In the genomic region with DNA sequence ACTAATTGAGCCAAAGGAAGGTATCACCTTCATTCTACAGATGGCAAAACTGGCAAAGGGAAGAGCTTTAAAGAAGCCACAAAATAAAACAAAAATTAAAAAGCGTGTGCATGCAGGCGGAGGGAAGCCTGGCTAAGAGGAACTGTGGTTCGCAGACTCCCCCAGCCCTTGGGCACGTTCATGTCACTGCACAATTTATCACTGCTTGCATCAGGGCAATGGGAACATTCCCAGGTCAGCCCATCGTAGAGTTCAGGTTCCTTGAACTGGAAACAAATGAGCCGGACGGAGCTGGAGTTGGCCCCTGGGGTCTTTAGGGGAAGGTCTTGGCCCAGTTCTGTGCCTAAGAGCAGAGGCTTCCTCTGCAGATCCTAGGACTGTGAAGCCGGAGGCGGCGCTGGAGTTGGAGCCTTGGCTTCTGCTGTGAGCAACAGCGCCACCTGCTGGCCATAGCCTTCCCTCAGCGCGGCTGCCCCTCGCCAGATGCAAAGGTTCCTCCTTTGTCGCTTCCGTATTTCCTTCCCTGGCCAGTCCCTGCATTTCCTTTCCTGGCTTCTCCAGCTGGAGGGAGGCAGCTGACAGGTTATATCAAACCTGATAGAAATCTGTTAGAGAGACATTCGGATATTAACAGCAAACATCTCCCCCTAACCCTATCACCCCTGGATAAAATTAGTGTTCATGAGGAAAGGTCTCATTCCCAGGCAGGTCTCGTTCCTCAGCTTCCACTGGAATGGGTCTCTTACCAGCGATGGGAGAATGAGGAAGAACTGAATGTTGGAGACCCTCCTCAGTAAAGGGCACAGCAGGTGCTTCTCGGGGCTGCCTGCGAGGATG, we compare ENCODE assay signal across 8 cellular contexts.
DNase-seq lines count a peak whose midpoint lies in the region; ATAC-seq and TF ChIP-seq lines count a peak whose summit lies in the region.
"Not testable (repeated sequence)": the region's sequence is repeated elsewhere in the genome, so short reads cannot be mapped to it uniquely, and the experiment has no call there.

No MANE protein-coding gene starts in this region.

- H2BK5ac ChIP-seq in IMR-90 (ENCODE audit: low read depth, low read length, poor library complexity, severe bottlenecking): not testable (repeated sequence)

- not testable (repeated sequence) for H3K56ac ChIP-seq in IMR-90 (ENCODE audit: extremely low read depth, insufficient read depth, low read length)

- not testable (repeated sequence) for H3K9ac ChIP-seq in IMR-90 (ENCODE audit: low read depth, low read length)

- H3K23ac ChIP-seq in IMR-90 (ENCODE audit: low read depth, low read length): not testable (repeated sequence)

- in situ Hi-C loops in IMR-90 (cut with MboI; ENCODE audit: low sequenced_read_pairs): not testable (repeated sequence)

- not testable (repeated sequence) for H3K9me1 ChIP-seq in IMR-90 (ENCODE audit: insufficient read depth, low read length)

- CTCF ChIA-PET in IMR-90 (lab: Yijun Ruan, JAX): interaction anchor here (0.6 to 1.0 kb wide), 3 partner anchors 18 to 61 kb away, joined by 3 to 9 read pairs (median 3); no protein-coding TSS in a partner anchor

- H3K27ac ChIP-seq in IMR-90 (ENCODE audit: insufficient read depth, low read length); Peyer's patch: not testable (repeated sequence)

- ATAC-seq in GM21528 (IDR thresholded peaks at IDR 0.05; ENCODE audit: low FRiP score, unreplicated experiment): peak; percentile 71
- peak; percentile 95 for ATAC-seq in IMR-90 (ENCODE audit: low read depth)
- ATAC-seq in mucosa of descending colon: peak; percentile 98

- H3K18ac ChIP-seq in IMR-90 (ENCODE audit: low read depth, low read length): not testable (repeated sequence)

- not testable (repeated sequence) for H2BK120ac ChIP-seq in IMR-90 (ENCODE audit: low read depth, low read length)

- intact Hi-C loops in IMR-90 (cut with micrococcal nuclease): loop anchor here (1.0 to 2.0 kb wide), 3 partner anchors 56 to 820 kb away; no protein-coding TSS in a partner anchor
- intact Hi-C loops in mucosa of descending colon (cut with DNase I, micrococcal nuclease): loop anchor here in 1 of 2 donors (5.0 kb wide), 1 partner anchor 62 kb away; no protein-coding TSS in a partner anchor

- not testable (repeated sequence) for BruUV-seq in IMR-90 (replicated peaks; lab: Mats Ljungman, UMichigan)

- not testable (repeated sequence) for H3K4ac ChIP-seq in IMR-90 (ENCODE audit: low read depth, low read length)

- H4K20me1 ChIP-seq in IMR-90 (ENCODE audit: insufficient read depth, low read length): peaks cover 22% of the 10 kb centered on the region

- not testable (repeated sequence) for H2BK20ac ChIP-seq in IMR-90 (ENCODE audit: low read depth, low read length)

- dilution Hi-C loops in IMR-90 (cut with HindIII; ENCODE audit: low sequenced_read_pairs, unreplicated experiment): not testable (repeated sequence)

- POLR2A ChIA-PET in IMR-90 (lab: Charles Lee; ENCODE audit: unreplicated experiment): not testable (repeated sequence)

- WGBS in IMR-90 (ENCODE audit: extremely low coverage in 2 of 2, insufficient read length in 1 of 2), 2 experiments: 50% methylated on average over 1 of the region's 21 CpGs; no CpG with 5 or more reads in 1 of the 2 experiments

- H4K91ac ChIP-seq in IMR-90 (ENCODE audit: insufficient read depth, low read depth, low read length): not testable (repeated sequence)

- peaks cover 20 to 64% of the 10 kb centered on the region in 2 experiments for H3K79me1 ChIP-seq in IMR-90 (ENCODE audit: low read depth in 1 of 2, low read length in 2 of 2)

- H3K36me3 ChIP-seq in IMR-90 (ENCODE audit: control insufficient read depth, insufficient read depth, low read length); Peyer's patch; mucosa of descending colon (ENCODE audit: low read depth): not testable (repeated sequence)

- H3K4me3 ChIP-seq in IMR-90 (ENCODE audit: insufficient read depth, low read depth, low read length); Peyer's patch; epithelial cell of esophagus (ENCODE audit: low read length); mucosa of descending colon: not testable (repeated sequence)

- peak overlapping the region; percentile 41 for H2AFZ ChIP-seq in IMR-90 (replicated peaks; ENCODE audit: low read length, poor library complexity)

- H3K14ac ChIP-seq in IMR-90 (replicated peaks; ENCODE audit: low read depth, low read length): not testable (repeated sequence)

- not testable (repeated sequence) for TF ChIP-seq POLR2A in IMR-90 (IDR thresholded peaks at IDR 0.05; ENCODE audit: low read depth, low read length); Peyer's patch (IDR thresholded peaks at IDR 0.05)

- TF ChIP-seq CTCF in IMR-90 (conservative IDR thresholded peaks at IDR 0.05; ENCODE audit: low read depth, low read length): peak; percentile 52
- peak; percentile 57 to 77 (median 76) for TF ChIP-seq CTCF in Peyer's patch (IDR thresholded peaks at IDR 0.05)
- TF ChIP-seq CTCF in epithelial cell of esophagus (IDR thresholded peaks at IDR 0.05; ENCODE audit: insufficient read depth, low read depth, low read length, missing control alignments): peak; percentile 70
- TF ChIP-seq CTCF in mucosa of descending colon (IDR thresholded peaks at IDR 0.05): peak; percentile 85

- H2BK15ac ChIP-seq in IMR-90 (ENCODE audit: low read depth, low read length): not testable (repeated sequence)

- H3K27me3 ChIP-seq in IMR-90 (ENCODE audit: control insufficient read depth, insufficient read depth, low read length); Peyer's patch: not testable (repeated sequence)

- peak; percentile 58 for TF ChIP-seq RAD21 in IMR-90 (IDR thresholded peaks at IDR 0.05; ENCODE audit: low read length)

- not testable (repeated sequence) for H4K8ac ChIP-seq in IMR-90 (ENCODE audit: low read depth in 2 of 2, low read length in 2 of 2)

- DNase-seq in DMS114 treated with DMSO at 0.1 percent for 48 hours (lab: John Stamatoyannopoulos, UW; ENCODE audit: unreplicated experiment): peak; percentile 24
- DNase-seq in IMR-90: peak; percentile 62
- DNase-seq in Peyer's patch: peak; percentile 61 to 90 (median 89)
- DNase-seq in activated T-cell treated with anti-CD3 and anti-CD28 coated beads for 24 hours (ENCODE audit: low read depth): peak; percentile 57
- DNase-seq in epithelial cell of esophagus (ENCODE audit: low read depth): peak; percentile 73
- DNase-seq in mucosa of descending colon: peak; percentile 83 to 91 (median 89)
- DNase-seq in stimulated activated CD8-positive, alpha-beta memory T cell treated with anti-CD3 and anti-CD28 coated beads, Interleukin-2, amount 100 ng/mL, for 48 hours (ENCODE audit: low read depth in 2 of 2): peak; percentile 73

- H2AK5ac ChIP-seq in IMR-90 (ENCODE audit: low read depth, low read length): not testable (repeated sequence)

- H3K4me2 ChIP-seq in IMR-90 (ENCODE audit: low read depth, low read length): not testable (repeated sequence)

- H3K9me3 ChIP-seq in IMR-90 (ENCODE audit: control insufficient read depth, insufficient read depth, low read length); Peyer's patch; mucosa of descending colon: not testable (repeated sequence)

- not testable (repeated sequence) for H3K4me1 ChIP-seq in IMR-90 (ENCODE audit: control insufficient read depth, insufficient read depth, low read length); Peyer's patch; mucosa of descending colon (ENCODE audit: low read depth)

- H2AK9ac ChIP-seq in IMR-90 (replicated peaks; ENCODE audit: low read depth, low read length, poor library complexity): not testable (repeated sequence)

- not testable (repeated sequence) for H4K5ac ChIP-seq in IMR-90 (ENCODE audit: low read depth, low read length)

TF ChIP-seq in IMR-90, 13 proteins besides CTCF, POLR2A, EP300 and RAD21:
- peak; percentile 39 for TF ChIP-seq SMC3 (IDR thresholded peaks at IDR 0.05; ENCODE audit: low read depth, low read length)

Comparison
In these comparisons a context has a peak if more than half of its experiments do, and no peak if none do; other contexts are left out.
1. DNase-seq: peak in every context shown above with its lines; median percentile 89 in Peyer's patch; 89 in mucosa of descending colon; 73 in epithelial cell of esophagus; 73 in stimulated activated CD8-positive, alpha-beta memory T cell treated with anti-CD3 and anti-CD28 coated beads, Interleukin-2, amount 100 ng/mL, for 48 hours; 62 in IMR-90; 57 in activated T-cell treated with anti-CD3 and anti-CD28 coated beads for 24 hours; 24 in DMS114 treated with DMSO at 0.1 percent for 48 hours.